Comparison of ENCODE assay signal across 9 cellular contexts in genomic region chr17:4740025-4740351, GRCh38. TPM values are rescaled to one million over a fixed set of nuclear protein-coding genes. Genes with fewer than 3 reads are reported as not detected.
DNase-seq lines count a peak whose midpoint lies in the region; ATAC-seq, FAIRE-seq and TF ChIP-seq lines count a peak whose summit lies in the region.
"Had no signal": no experiment of that assay in that cellular context is flagged by ENCODE, and none has a peak within 500 bp of the region (broad histone marks: within the 10 kb centered on the region; RNA-seq: fewer than 3 reads in every experiment).

No MANE protein-coding gene starts in this region.

- DNase-seq in heart left ventricle = no peak
- DNase-seq in left cardiac atrium = no peak
- no peak for DNase-seq in bronchial epithelial cell (ENCODE audit: low read depth)
- no peak for DNase-seq in mesothelial cell of epicardium (ENCODE audit: low spot score in 2 of 2, unreplicated experiment in 2 of 2)
- DNase-seq in upper lobe of right lung = no peak
- no peak for DNase-seq in NOMO-1 treated with DMSO at 0.1 percent for 48 hours (lab: John Stamatoyannopoulos, UW; ENCODE audit: unreplicated experiment)
- no peak for DNase-seq in NCI-H2171 (lab: John Stamatoyannopoulos, UW)
- DNase-seq in RKO (ENCODE audit: low spot score) = no peak

- no peak for FAIRE-seq in bronchial epithelial cell (lab: Jason Lieb, UNC)
- FAIRE-seq: islet of Langerhans had no signal

- H3K4me3 Mint-ChIP-seq in mesothelial cell of epicardium = peak overlapping the region; percentile 65

- TF ChIP-seq POLR2A in heart left ventricle (IDR thresholded peaks at IDR 0.05) = no peak

- intact Hi-C loops in heart left ventricle (cut with DNase I) (loop anchor here in 1 of 10 donors (5.0 kb wide), 1 partner anchor 42 kb away; no protein-coding TSS in a partner anchor), left cardiac atrium (cut with DNase I) (loop anchor here in 1 of 2 donors (5.0 kb wide), 1 partner anchor 47 kb away; the partner anchor contains the start of genes GLTPD2 and VMO1), upper lobe of right lung (cut with DNase I) (no loop called here)

- H3K4me1 ChIP-seq in heart left ventricle (peaks cover 0 to 33% (median 11%) of the 10 kb centered on the region in 12 donors), upper lobe of right lung (no peaks in the 10 kb centered on the region)

- H3K27me3 Mint-ChIP-seq in mesothelial cell of epicardium (ENCODE audit: low read depth) = peaks cover 89% of the 10 kb centered on the region

- peaks cover 0 to 36% (median 7%) of the 10 kb centered on the region in 9 donors for H3K27me3 ChIP-seq in heart left ventricle
- H3K27me3 ChIP-seq in bronchial epithelial cell (ENCODE audit: control insufficient read depth, insufficient read depth, low read length) = peaks cover 6% of the 10 kb centered on the region
- no peaks in the 10 kb centered on the region for H3K27me3 ChIP-seq in upper lobe of right lung

- TF ChIP-seq CTCF in heart left ventricle (IDR thresholded peaks at IDR 0.05) = no peak
- TF ChIP-seq CTCF in bronchial epithelial cell (IDR thresholded peaks at IDR 0.05; ENCODE audit: insufficient read depth, low read length, severe bottlenecking) = no peak
- TF ChIP-seq CTCF in mesothelial cell of epicardium (IDR thresholded peaks at IDR 0.05; ENCODE audit: unreplicated experiment) = no peak
- TF ChIP-seq CTCF in upper lobe of right lung (IDR thresholded peaks at IDR 0.05) = no peak

- H3K4me3 ChIP-seq in heart left ventricle = peak overlapping the region; percentile 62 to 94 (median 84)
- peak overlapping the region; percentile 76 for H3K4me3 ChIP-seq in bronchial epithelial cell (ENCODE audit: low read depth, low read length)
- H3K4me3 ChIP-seq in upper lobe of right lung = peak overlapping the region; percentile 90

- H3K27ac Mint-ChIP-seq in mesothelial cell of epicardium = peak overlapping the region; percentile 69

- H3K9me3 Mint-ChIP-seq in mesothelial cell of epicardium = no peaks in the 10 kb centered on the region

- H3K27ac ChIP-seq in heart left ventricle (peak overlapping the region in 3 of 12 donors; percentile 54 to 77 (median 69)), upper lobe of right lung (peak overlapping the region; percentile 89)

- H3K36me3 Mint-ChIP-seq in mesothelial cell of epicardium = no peaks in the 10 kb centered on the region

- H3K4me1 Mint-ChIP-seq in mesothelial cell of epicardium = peaks cover 17% of the 10 kb centered on the region

- 14 to 24% (median 21%) methylated on average over 6 to 13 of the region's 13 CpGs for WGBS in heart left ventricle, 4 donors

- H3K9me3 ChIP-seq in heart left ventricle (no peaks in the 10 kb centered on the region), upper lobe of right lung (no peaks in the 10 kb centered on the region)

- ATAC-seq in heart left ventricle (no peak), left cardiac atrium (no peak), upper lobe of right lung (no peak)

- H3K36me3 ChIP-seq in heart left ventricle (no peaks in the 10 kb centered on the region), bronchial epithelial cell (ENCODE audit: control insufficient read depth, insufficient read depth, low read length) (no peaks in the 10 kb centered on the region), upper lobe of right lung (peaks cover 2% of the 10 kb centered on the region)

RNA-seq across cellular contexts. Expression of gene CXCL16, which starts 0.3 kb away (rescaled TPM):
- total RNA-seq in heart left ventricle = 10 to 100 TPM in 2 of 9 donors, 1 to 10 TPM in 7; 1.6 to 42.5 (median 4.5) TPM
- 1 to 10 TPM; 1.3 to 3.7 TPM for polyA plus RNA-seq in heart left ventricle
- total RNA-seq in left cardiac atrium = 1 to 10 TPM; 6.5 to 8.2 TPM
- 9.2 and 12.7 TPM in 2 replicates for total RNA-seq in bronchial epithelial cell
- total RNA-seq in mesothelial cell of epicardium = 7.6 to 8.8 TPM (median 8.1 TPM) in 3 replicates
- total RNA-seq in upper lobe of right lung = 169 TPM

RNA-seq across cellular contexts. Expression of gene ZMYND15, which starts 0.4 kb away (rescaled TPM):
- 1 to 10 TPM in 2 of 9 donors, under 1 TPM in 4, not detected in 3; 0.27 to 2.9 (median 0.44) TPM for total RNA-seq in heart left ventricle
- under 1 TPM; 0.14 to 0.30 TPM for polyA plus RNA-seq in heart left ventricle
- total RNA-seq in left cardiac atrium = under 1 TPM; 0.21 to 0.39 TPM
- under 0.01 and 0.38 TPM in 2 replicates for total RNA-seq in bronchial epithelial cell
- total RNA-seq in mesothelial cell of epicardium = 0.78 to 0.93 TPM (median 0.81 TPM) in 3 replicates
- total RNA-seq in upper lobe of right lung = 9.6 TPM

RNA-seq across cellular contexts. Expression of gene MED11, which starts 8.8 kb away (rescaled TPM):
- 10 to 100 TPM; 11.5 to 30.3 (median 18.8) TPM for total RNA-seq in heart left ventricle
- 10 to 100 TPM; 23.3 to 49.6 TPM for polyA plus RNA-seq in heart left ventricle
- 10 to 100 TPM; 16.9 to 17.6 TPM for total RNA-seq in left cardiac atrium
- 10.5 and 16.5 TPM in 2 replicates for total RNA-seq in bronchial epithelial cell
- 11.8 to 15.8 TPM (median 15.5 TPM) in 3 replicates for total RNA-seq in mesothelial cell of epicardium
- 23.2 TPM for total RNA-seq in upper lobe of right lung

RNA-seq across cellular contexts. Expression of gene ARRB2, which starts 29.6 kb away (rescaled TPM):
- total RNA-seq in heart left ventricle = 10 to 100 TPM; 10.9 to 87.6 (median 23.0) TPM
- polyA plus RNA-seq in heart left ventricle = 10 to 100 TPM; 17.1 to 24.8 TPM
- 10 to 100 TPM; 30.7 to 43.5 TPM for total RNA-seq in left cardiac atrium
- 2.9 and 6.5 TPM in 2 replicates for total RNA-seq in bronchial epithelial cell
- total RNA-seq in mesothelial cell of epicardium = 34.9 to 39.7 TPM (median 38.7 TPM) in 3 replicates
- total RNA-seq in upper lobe of right lung = 131 TPM

RNA-seq across cellular contexts. Expression of gene TM4SF5, which starts 31.7 kb away (rescaled TPM):
- total RNA-seq in heart left ventricle (not detected), left cardiac atrium (not detected), bronchial epithelial cell (not detected in 2 replicates), mesothelial cell of epicardium (not detected in 3 replicates), upper lobe of right lung (not detected)
- not detected for polyA plus RNA-seq in heart left ventricle
